1 cellular context compared by ENCODE assay signal in the genomic region with DNA sequence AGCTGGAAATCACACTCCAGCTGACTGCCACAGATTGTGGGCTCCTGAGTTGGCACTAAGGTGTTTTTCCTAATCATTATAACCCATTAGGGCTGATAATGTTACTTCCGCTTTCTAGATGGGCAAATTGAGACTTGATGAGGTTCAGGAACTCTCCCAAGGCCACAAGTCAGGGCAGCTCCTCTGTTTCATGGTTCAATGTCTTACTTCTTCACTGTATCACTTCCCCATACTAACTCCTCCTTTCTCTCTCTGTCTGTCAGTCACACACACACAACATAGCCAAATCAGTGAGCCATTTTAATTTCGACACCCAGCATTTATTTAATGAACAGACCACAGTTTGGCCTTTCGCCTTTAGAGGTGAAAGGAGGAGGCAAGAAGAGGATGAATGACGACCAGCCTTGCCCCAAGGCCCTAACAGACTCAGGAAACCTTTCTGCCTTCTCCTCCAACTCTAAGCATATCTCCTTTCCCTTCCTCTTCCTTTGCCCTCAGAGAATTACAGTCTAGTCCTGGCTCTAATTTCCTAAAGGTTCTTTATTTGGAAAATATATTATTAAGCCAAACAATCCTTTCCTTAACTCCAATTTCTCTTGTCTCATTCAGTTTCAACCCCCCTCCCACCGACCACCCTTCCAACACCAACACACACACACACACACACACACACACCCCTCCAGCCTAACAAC.
TF ChIP-seq lines count a peak whose summit lies in the region.

No MANE protein-coding gene starts in this region.

TF ChIP-seq in GM12878, 131 proteins besides CTCF, POLR2A, EP300 and RAD21 (continued from another document):
- TF ChIP-seq ZZZ3 (IDR thresholded peaks at IDR 0.05; ENCODE audit: control insufficient read depth, insufficient read length, low read depth): no peak
- peak; percentile 71 for TF ChIP-seq RUNX3 (IDR thresholded peaks at IDR 0.05; ENCODE audit: low read length)
- peak; percentile 78 for TF ChIP-seq BCL11A (IDR thresholded peaks at IDR 0.05; ENCODE audit: low read depth, low read length)
- TF ChIP-seq, protein P1, sequence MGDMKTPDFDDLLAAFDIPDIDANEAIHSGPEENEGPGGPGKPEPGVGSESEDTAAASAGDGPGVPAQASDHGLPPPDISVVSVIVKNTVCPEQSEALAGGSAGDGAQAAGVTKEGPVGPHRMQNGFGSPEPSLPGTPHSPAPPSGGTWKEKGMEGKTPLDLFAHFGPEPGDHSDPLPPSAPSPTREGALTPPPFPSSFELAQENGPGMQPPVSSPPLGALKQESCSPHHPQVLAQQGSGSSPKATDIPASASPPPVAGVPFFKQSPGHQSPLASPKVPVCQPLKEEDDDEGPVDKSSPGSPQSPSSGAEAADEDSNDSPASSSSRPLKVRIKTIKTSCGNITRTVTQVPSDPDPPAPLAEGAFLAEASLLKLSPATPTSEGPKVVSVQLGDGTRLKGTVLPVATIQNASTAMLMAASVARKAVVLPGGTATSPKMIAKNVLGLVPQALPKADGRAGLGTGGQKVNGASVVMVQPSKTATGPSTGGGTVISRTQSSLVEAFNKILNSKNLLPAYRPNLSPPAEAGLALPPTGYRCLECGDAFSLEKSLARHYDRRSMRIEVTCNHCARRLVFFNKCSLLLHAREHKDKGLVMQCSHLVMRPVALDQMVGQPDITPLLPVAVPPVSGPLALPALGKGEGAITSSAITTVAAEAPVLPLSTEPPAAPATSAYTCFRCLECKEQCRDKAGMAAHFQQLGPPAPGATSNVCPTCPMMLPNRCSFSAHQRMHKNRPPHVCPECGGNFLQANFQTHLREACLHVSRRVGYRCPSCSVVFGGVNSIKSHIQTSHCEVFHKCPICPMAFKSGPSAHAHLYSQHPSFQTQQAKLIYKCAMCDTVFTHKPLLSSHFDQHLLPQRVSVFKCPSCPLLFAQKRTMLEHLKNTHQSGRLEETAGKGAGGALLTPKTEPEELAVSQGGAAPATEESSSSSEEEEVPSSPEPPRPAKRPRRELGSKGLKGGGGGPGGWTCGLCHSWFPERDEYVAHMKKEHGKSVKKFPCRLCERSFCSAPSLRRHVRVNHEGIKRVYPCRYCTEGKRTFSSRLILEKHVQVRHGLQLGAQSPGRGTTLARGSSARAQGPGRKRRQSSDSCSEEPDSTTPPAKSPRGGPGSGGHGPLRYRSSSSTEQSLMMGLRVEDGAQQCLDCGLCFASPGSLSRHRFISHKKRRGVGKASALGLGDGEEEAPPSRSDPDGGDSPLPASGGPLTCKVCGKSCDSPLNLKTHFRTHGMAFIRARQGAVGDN (IDR thresholded peaks at IDR 0.05): peak; percentile 99
- peak; percentile 57; the same call in 1 of the 2 replicates for TF ChIP-seq MTA3 (IDR thresholded peaks at IDR 0.05; ENCODE audit: borderline replicate concordance, low read length)
- TF ChIP-seq CREB1 (IDR thresholded peaks at IDR 0.05; ENCODE audit: low read depth): 0 out of 2 replicates have a peak, but pooled peaks have one; percentile 23
- TF ChIP-seq, protein P2, sequence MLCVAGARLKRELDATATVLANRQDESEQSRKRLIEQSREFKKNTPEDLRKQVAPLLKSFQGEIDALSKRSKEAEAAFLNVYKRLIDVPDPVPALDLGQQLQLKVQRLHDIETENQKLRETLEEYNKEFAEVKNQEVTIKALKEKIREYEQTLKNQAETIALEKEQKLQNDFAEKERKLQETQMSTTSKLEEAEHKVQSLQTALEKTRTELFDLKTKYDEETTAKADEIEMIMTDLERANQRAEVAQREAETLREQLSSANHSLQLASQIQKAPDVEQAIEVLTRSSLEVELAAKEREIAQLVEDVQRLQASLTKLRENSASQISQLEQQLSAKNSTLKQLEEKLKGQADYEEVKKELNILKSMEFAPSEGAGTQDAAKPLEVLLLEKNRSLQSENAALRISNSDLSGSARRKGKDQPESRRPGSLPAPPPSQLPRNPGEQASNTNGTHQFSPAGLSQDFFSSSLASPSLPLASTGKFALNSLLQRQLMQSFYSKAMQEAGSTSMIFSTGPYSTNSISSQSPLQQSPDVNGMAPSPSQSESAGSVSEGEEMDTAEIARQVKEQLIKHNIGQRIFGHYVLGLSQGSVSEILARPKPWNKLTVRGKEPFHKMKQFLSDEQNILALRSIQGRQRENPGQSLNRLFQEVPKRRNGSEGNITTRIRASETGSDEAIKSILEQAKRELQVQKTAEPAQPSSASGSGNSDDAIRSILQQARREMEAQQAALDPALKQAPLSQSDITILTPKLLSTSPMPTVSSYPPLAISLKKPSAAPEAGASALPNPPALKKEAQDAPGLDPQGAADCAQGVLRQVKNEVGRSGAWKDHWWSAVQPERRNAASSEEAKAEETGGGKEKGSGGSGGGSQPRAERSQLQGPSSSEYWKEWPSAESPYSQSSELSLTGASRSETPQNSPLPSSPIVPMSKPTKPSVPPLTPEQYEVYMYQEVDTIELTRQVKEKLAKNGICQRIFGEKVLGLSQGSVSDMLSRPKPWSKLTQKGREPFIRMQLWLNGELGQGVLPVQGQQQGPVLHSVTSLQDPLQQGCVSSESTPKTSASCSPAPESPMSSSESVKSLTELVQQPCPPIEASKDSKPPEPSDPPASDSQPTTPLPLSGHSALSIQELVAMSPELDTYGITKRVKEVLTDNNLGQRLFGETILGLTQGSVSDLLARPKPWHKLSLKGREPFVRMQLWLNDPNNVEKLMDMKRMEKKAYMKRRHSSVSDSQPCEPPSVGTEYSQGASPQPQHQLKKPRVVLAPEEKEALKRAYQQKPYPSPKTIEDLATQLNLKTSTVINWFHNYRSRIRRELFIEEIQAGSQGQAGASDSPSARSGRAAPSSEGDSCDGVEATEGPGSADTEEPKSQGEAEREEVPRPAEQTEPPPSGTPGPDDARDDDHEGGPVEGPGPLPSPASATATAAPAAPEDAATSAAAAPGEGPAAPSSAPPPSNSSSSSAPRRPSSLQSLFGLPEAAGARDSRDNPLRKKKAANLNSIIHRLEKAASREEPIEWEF (IDR thresholded peaks at IDR 0.05; ENCODE audit: insufficient replicate concordance, low read depth, low read length): peak; percentile 3
- TF ChIP-seq, protein P3, sequence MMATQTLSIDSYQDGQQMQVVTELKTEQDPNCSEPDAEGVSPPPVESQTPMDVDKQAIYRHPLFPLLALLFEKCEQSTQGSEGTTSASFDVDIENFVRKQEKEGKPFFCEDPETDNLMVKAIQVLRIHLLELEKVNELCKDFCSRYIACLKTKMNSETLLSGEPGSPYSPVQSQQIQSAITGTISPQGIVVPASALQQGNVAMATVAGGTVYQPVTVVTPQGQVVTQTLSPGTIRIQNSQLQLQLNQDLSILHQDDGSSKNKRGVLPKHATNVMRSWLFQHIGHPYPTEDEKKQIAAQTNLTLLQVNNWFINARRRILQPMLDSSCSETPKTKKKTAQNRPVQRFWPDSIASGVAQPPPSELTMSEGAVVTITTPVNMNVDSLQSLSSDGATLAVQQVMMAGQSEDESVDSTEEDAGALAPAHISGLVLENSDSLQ (IDR thresholded peaks at IDR 0.05): peak; percentile 98
- no peak for TF ChIP-seq KDM1A (IDR thresholded peaks at IDR 0.05; ENCODE audit: borderline replicate concordance)
- TF ChIP-seq NBN (IDR thresholded peaks at IDR 0.05): peak; percentile 93
- no peak for TF ChIP-seq TCF7 (IDR thresholded peaks at IDR 0.05; ENCODE audit: borderline replicate concordance)
- peak; percentile 98 for TF ChIP-seq NR2F1 (conservative IDR thresholded peaks at IDR 0.05)
- TF ChIP-seq MTA2 (IDR thresholded peaks at IDR 0.05; ENCODE audit: low read depth): peak; percentile 97
